ENCODE assay signal across 8 cellular contexts in genomic region chr11:59550368-59550841, GRCh38. TPM values are rescaled to one million over a fixed set of nuclear protein-coding genes. Genes with fewer than 3 reads are reported as not detected.
DNase-seq lines count a peak whose midpoint lies in the region; ATAC-seq and TF ChIP-seq lines count a peak whose summit lies in the region.

No MANE protein-coding gene starts in this region.

- peak overlapping the region; percentile 100 for H3K27ac Mint-ChIP-seq in activated T-cell treated with anti-CD3 and anti-CD28 coated beads, Interleukin-2, amount 50 U/mL, for 72 hours
- H3K27ac Mint-ChIP-seq in naive thymus-derived CD8-positive, alpha-beta T cell: peak overlapping the region; percentile 77 to 100 (median 92)
- H3K27ac Mint-ChIP-seq in stimulated activated naive B cell treated with anti-CD40 and anti-IgM and Interleukin-4, amounts not matched to agents 10 μg/mL and 1 μg/mL and 100 μg/mL, for 72 hours: peak overlapping the region; percentile 98

- in situ Hi-C loops in KBM-7 (cut with MboI; ENCODE audit: low pct_unique_long_range_greater_than_20kb, low sequenced_read_pairs): no loop called here

- peak overlapping the region; percentile 89 to 100 for H3K4me3 Mint-ChIP-seq in activated T-cell treated with anti-CD3 and anti-CD28 coated beads, Interleukin-2, amount 50 U/mL, for 72 hours
- H3K4me3 Mint-ChIP-seq in naive thymus-derived CD8-positive, alpha-beta T cell: peak overlapping the region; percentile 85 to 97 (median 90)
- peak overlapping the region; percentile 82 to 91 for H3K4me3 Mint-ChIP-seq in stimulated activated naive B cell treated with anti-CD40 and anti-IgM and Interleukin-4, amounts not matched to agents 10 μg/mL and 1 μg/mL and 100 μg/mL, for 72 hours

- H3K36me3 ChIP-seq in Peyer's patch: no peaks in the 10 kb centered on the region

- no peaks in the 10 kb centered on the region for H3K9me3 ChIP-seq in Peyer's patch

- peak overlapping the region; percentile 16 to 86 (median 78) for H3K27ac ChIP-seq in Peyer's patch

- TF ChIP-seq POLR2A in Peyer's patch (IDR thresholded peaks at IDR 0.05): no peak

- TF ChIP-seq CTCF in Peyer's patch (IDR thresholded peaks at IDR 0.05): peak; percentile 23 to 70 (median 53)
- peak; percentile 23 for TF ChIP-seq CTCF in fibroblast of mammary gland (conservative IDR thresholded peaks at IDR 0.05; ENCODE audit: control insufficient read depth, insufficient read depth, low read depth, low read length)

- no peaks in the 10 kb centered on the region for H3K36me3 Mint-ChIP-seq in activated T-cell treated with anti-CD3 and anti-CD28 coated beads, Interleukin-2, amount 50 U/mL, for 72 hours (ENCODE audit: insufficient read depth in 2 of 2)
- H3K36me3 Mint-ChIP-seq in naive thymus-derived CD8-positive, alpha-beta T cell: peaks cover 0 to 3% (median 2%) of the 10 kb centered on the region in 3 donors
- H3K36me3 Mint-ChIP-seq in stimulated activated naive B cell treated with anti-CD40 and anti-IgM and Interleukin-4, amounts not matched to agents 10 μg/mL and 1 μg/mL and 100 μg/mL, for 72 hours: peaks cover 0 to 10% of the 10 kb centered on the region in 2 donors

- H3K27me3 Mint-ChIP-seq in activated T-cell treated with anti-CD3 and anti-CD28 coated beads, Interleukin-2, amount 50 U/mL, for 72 hours (ENCODE audit: low read depth): no peaks in the 10 kb centered on the region
- peaks cover 0 to 9% (median 0%) of the 10 kb centered on the region in 5 donors for H3K27me3 Mint-ChIP-seq in naive thymus-derived CD8-positive, alpha-beta T cell
- H3K27me3 Mint-ChIP-seq in stimulated activated naive B cell treated with anti-CD40 and anti-IgM and Interleukin-4, amounts not matched to agents 10 μg/mL and 1 μg/mL and 100 μg/mL, for 72 hours: peaks cover 5% of the 10 kb centered on the region in 2 donors

- peak; percentile 89 for DNase-seq in DMS53 treated with DMSO at 0.1 percent for 48 hours (lab: John Stamatoyannopoulos, UW; ENCODE audit: unreplicated experiment)
- DNase-seq in KBM-7: peak; percentile 95
- DNase-seq in Peyer's patch: peak; percentile 74 to 89 (median 82)
- peak; percentile 88 to 92 for DNase-seq in activated T-cell treated with anti-CD3 and anti-CD28 coated beads, Interleukin-2, amount 50 U/mL, for 72 hours
- DNase-seq in fibroblast of mammary gland (ENCODE audit: low read depth): peak; percentile 97
- DNase-seq in naive thymus-derived CD8-positive, alpha-beta T cell: peak; percentile 74 to 94 (median 90)
- DNase-seq in stimulated activated naive B cell treated with anti-CD40 and anti-IgM and Interleukin-4, amounts not matched to agents 10 μg/mL and 1 μg/mL and 100 μg/mL, for 72 hours: peak; percentile 93

- H3K27me3 ChIP-seq in Peyer's patch: no peaks in the 10 kb centered on the region

- ATAC-seq in GM21723 (IDR thresholded peaks at IDR 0.05; ENCODE audit: unreplicated experiment): peak; percentile 89
- peak; percentile 93 to 94 for ATAC-seq in activated T-cell treated with anti-CD3 and anti-CD28 coated beads, Interleukin-2, amount 50 U/mL, for 72 hours (replicated peaks in 1 of 2)
- peak; percentile 86 to 91 for ATAC-seq in naive thymus-derived CD8-positive, alpha-beta T cell
- ATAC-seq in stimulated activated naive B cell treated with anti-CD40 and anti-IgM and Interleukin-4, amounts not matched to agents 10 μg/mL and 1 μg/mL and 100 μg/mL, for 72 hours (replicated peaks): peak; percentile 91 to 92

- no peaks in the 10 kb centered on the region for H3K4me1 ChIP-seq in Peyer's patch

- H3K9me3 Mint-ChIP-seq in activated T-cell treated with anti-CD3 and anti-CD28 coated beads, Interleukin-2, amount 50 U/mL, for 72 hours: no peaks in the 10 kb centered on the region
- peaks cover 0 to 9% (median 0%) of the 10 kb centered on the region in 9 donors for H3K9me3 Mint-ChIP-seq in naive thymus-derived CD8-positive, alpha-beta T cell
- H3K9me3 Mint-ChIP-seq in stimulated activated naive B cell treated with anti-CD40 and anti-IgM and Interleukin-4, amounts not matched to agents 10 μg/mL and 1 μg/mL and 100 μg/mL, for 72 hours: no peaks in the 10 kb centered on the region

- H3K4me3 ChIP-seq in Peyer's patch: peak overlapping the region; percentile 39 to 67 (median 57)
- peak overlapping the region; percentile 79 for H3K4me3 ChIP-seq in fibroblast of mammary gland (ENCODE audit: control insufficient read depth, low read depth, low read length)

- POLR2A ChIA-PET in naive thymus-derived CD8-positive, alpha-beta T cell (lab: Charles Lee): interaction anchor here (1.0 to 4.3 kb wide), 8 partner anchors 8 to 119 kb away, joined by 3 to 27 read pairs (median 13); partner anchors contain the start of genes OSBP and PATL1

- H3K4me1 Mint-ChIP-seq in activated T-cell treated with anti-CD3 and anti-CD28 coated beads, Interleukin-2, amount 50 U/mL, for 72 hours (ENCODE audit: low read depth): peaks cover 27% of the 10 kb centered on the region
- peaks cover 13 to 37% (median 33%) of the 10 kb centered on the region in 4 donors for H3K4me1 Mint-ChIP-seq in naive thymus-derived CD8-positive, alpha-beta T cell
- peaks cover 17 to 33% of the 10 kb centered on the region in 2 donors for H3K4me1 Mint-ChIP-seq in stimulated activated naive B cell treated with anti-CD40 and anti-IgM and Interleukin-4, amounts not matched to agents 10 μg/mL and 1 μg/mL and 100 μg/mL, for 72 hours

RNA-seq across cellular contexts. Expression of gene OR4D9, which starts 39.1 kb away (rescaled TPM):
- not detected for total RNA-seq in Peyer's patch
- total RNA-seq in activated T-cell treated with anti-CD3 and anti-CD28 coated beads, Interleukin-2, amount 50 U/mL, for 72 hours: not detected
- total RNA-seq in naive thymus-derived CD8-positive, alpha-beta T cell: not detected
- polyA plus RNA-seq in naive thymus-derived CD8-positive, alpha-beta T cell: not detected

RNA-seq across cellular contexts. Expression of gene OR4D11, which starts 47.0 kb away (rescaled TPM):
- total RNA-seq in Peyer's patch: not detected
- not detected for total RNA-seq in activated T-cell treated with anti-CD3 and anti-CD28 coated beads, Interleukin-2, amount 50 U/mL, for 72 hours
- total RNA-seq in naive thymus-derived CD8-positive, alpha-beta T cell: not detected
- polyA plus RNA-seq in naive thymus-derived CD8-positive, alpha-beta T cell: not detected

Comparison
In these comparisons a context has a peak if more than half of its experiments do, and no peak if none do; other contexts are left out.
1. Peak in every context shown above with its lines: DNase-seq, ATAC-seq, H3K4me3 ChIP-seq and H3K27ac ChIP-seq.